ENCODE assay signal across 17 cellular contexts in the genomic region with DNA sequence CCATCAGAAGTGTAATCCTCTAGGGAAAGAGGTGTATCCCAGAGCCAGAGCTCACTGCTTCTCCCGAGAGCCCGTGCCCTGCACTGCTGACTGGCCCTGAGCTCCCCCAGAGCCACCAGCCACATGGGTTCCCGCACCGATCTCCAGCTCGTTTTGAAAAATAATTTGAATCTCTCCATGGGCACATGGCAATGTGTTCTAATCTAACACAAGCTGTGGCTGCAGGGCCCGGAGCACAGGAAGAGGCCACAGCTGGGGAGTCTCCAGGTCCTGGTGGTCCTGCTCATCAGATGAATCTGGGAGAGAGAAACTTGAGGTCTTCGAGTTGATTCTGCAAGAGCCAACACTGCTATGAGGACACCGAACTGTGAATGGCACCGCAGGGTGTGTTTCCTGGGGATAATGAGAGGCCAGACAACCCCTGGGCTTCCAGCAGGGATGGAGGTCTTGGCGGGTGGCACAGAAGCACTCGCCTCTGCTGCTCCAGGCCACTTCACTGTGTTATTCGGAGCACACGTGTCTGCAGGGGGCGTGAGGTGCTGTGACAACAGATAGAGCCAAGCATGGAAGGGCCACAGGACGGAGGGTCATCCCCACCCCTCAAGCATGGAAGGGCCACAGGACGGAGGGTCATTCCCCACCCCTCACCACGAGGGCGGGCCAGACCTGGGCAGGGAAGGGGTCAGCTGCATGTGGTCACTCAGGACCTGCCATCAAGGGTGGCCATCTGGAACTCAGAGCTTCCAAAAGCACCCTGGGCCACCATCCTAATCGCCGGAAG.
DNase-seq lines count a peak whose midpoint lies in the region; ATAC-seq and TF ChIP-seq lines count a peak whose summit lies in the region.
"Had no signal": no experiment of that assay in that cellular context is flagged by ENCODE, and none has a peak within 500 bp of the region (broad histone marks: within the 10 kb centered on the region; RNA-seq: fewer than 3 reads in every experiment).

No MANE protein-coding gene starts in this region.

- intact Hi-C loops in left cardiac atrium (cut with DNase I): no loop called here

- H3K4me1 Mint-ChIP-seq in progenitor cell of endocrine pancreas (ENCODE audit: low read depth): peaks cover 8% of the 10 kb centered on the region
- H3K4me1 Mint-ChIP-seq: activated naive CD4-positive, alpha-beta T cell treated with anti-CD3 and anti-CD28 coated beads, Interleukin-2, amount 50 U/mL, for 24 hours had no signal

- no peaks in the 10 kb centered on the region for H3K9me3 Mint-ChIP-seq in progenitor cell of endocrine pancreas (ENCODE audit: low read depth)
- H3K9me3 Mint-ChIP-seq: activated naive CD4-positive, alpha-beta T cell treated with anti-CD3 and anti-CD28 coated beads, Interleukin-2, amount 50 U/mL, for 24 hours; T-helper 2 cell treated with Interferon-gamma antibody and Interleukin-4, amounts not matched to agents 5 μg/mL and 100 μg/mL, for 36 hours had no signal

- no peak overlapping the region for H3K27ac Mint-ChIP-seq in progenitor cell of endocrine pancreas
- H3K27ac Mint-ChIP-seq: activated naive CD4-positive, alpha-beta T cell treated with anti-CD3 and anti-CD28 coated beads, Interleukin-2, amount 50 U/mL, for 24 hours; T-helper 2 cell treated with Interferon-gamma antibody and Interleukin-4, amounts not matched to agents 5 μg/mL and 100 μg/mL, for 36 hours had no signal

- peaks cover 0 to 6% of the 10 kb centered on the region in 2 donors for H3K4me1 ChIP-seq in right atrium auricular region

- DNase-seq in right atrium auricular region (ENCODE audit: low spot score) (peak; percentile 48), left cardiac atrium (no peak), islet precursor cell (peak; percentile 37), progenitor cell of endocrine pancreas (ENCODE audit: low spot score, unreplicated experiment) (peak; percentile 4), NCI-H526 treated with DMSO at 0.1 percent for 48 hours (lab: John Stamatoyannopoulos, UW) (no peak), NCI-H82 (lab: John Stamatoyannopoulos, UW) (no peak), AG08395 (ENCODE audit: low spot score) (no peak)
- DNase-seq: AML-193; effector CD4-positive, alpha-beta T cell; GDM1; NCI-H2081; NCI-H510A treated with DMSO at 0.1 percent for 48 hours; substantia nigra had no signal

- TF ChIP-seq CTCF in right atrium auricular region (IDR thresholded peaks at IDR 0.05): no peak
- TF ChIP-seq CTCF in progenitor cell of endocrine pancreas (IDR thresholded peaks at IDR 0.05; ENCODE audit: unreplicated experiment): no peak

- no peak overlapping the region for H3K4me3 ChIP-seq in right atrium auricular region
- H3K4me3 ChIP-seq: GM12878 had no signal

- H3K27me3 ChIP-seq in right atrium auricular region: no peaks in the 10 kb centered on the region

- no peak overlapping the region for H3K4me3 Mint-ChIP-seq in progenitor cell of endocrine pancreas (ENCODE audit: low read depth)
- H3K4me3 Mint-ChIP-seq: activated naive CD4-positive, alpha-beta T cell treated with anti-CD3 and anti-CD28 coated beads, Interleukin-2, amount 50 U/mL, for 24 hours; T-helper 2 cell treated with Interferon-gamma antibody and Interleukin-4, amounts not matched to agents 5 μg/mL and 100 μg/mL, for 36 hours had no signal

- ATAC-seq in left cardiac atrium: no peak
- no peak for ATAC-seq in HG02623 (IDR thresholded peaks at IDR 0.05; ENCODE audit: unreplicated experiment)
- ATAC-seq: GM12878 had no signal

- H3K27me3 Mint-ChIP-seq in progenitor cell of endocrine pancreas: peaks cover 13% of the 10 kb centered on the region
- H3K27me3 Mint-ChIP-seq: activated naive CD4-positive, alpha-beta T cell treated with anti-CD3 and anti-CD28 coated beads, Interleukin-2, amount 50 U/mL, for 24 hours had no signal

- H3K27ac ChIP-seq in right atrium auricular region: no peak overlapping the region

- no peaks in the 10 kb centered on the region for H3K9me3 ChIP-seq in right atrium auricular region

- no peaks in the 10 kb centered on the region for H3K36me3 ChIP-seq in right atrium auricular region

- no peaks in the 10 kb centered on the region for H3K36me3 Mint-ChIP-seq in progenitor cell of endocrine pancreas (ENCODE audit: insufficient read depth)
- H3K36me3 Mint-ChIP-seq: activated naive CD4-positive, alpha-beta T cell treated with anti-CD3 and anti-CD28 coated beads, Interleukin-2, amount 50 U/mL, for 24 hours had no signal

Comparison
In these comparisons a context has a peak if more than half of its experiments do, and no peak if none do; other contexts are left out.
1. DNase-seq: peak in right atrium auricular region (single experiment), islet precursor cell (single experiment) and progenitor cell of endocrine pancreas (single experiment); none in left cardiac atrium (single experiment), NCI-H526 treated with DMSO at 0.1 percent for 48 hours (single experiment), NCI-H82 (single experiment) and AG08395 (single experiment).